In genomic region chr9:94298949-94299599, GRCh38 we compare ENCODE assay signal across 21 cellular contexts. TPM values are rescaled to one million over a fixed set of nuclear protein-coding genes. Genes with fewer than 3 reads are reported as not detected.
DNase-seq lines count a peak whose midpoint lies in the region; ATAC-seq and TF ChIP-seq lines count a peak whose summit lies in the region.
"Had no signal": no experiment of that assay in that cellular context is flagged by ENCODE, and none has a peak within 500 bp of the region (broad histone marks: within the 10 kb centered on the region; RNA-seq: fewer than 3 reads in every experiment).

No MANE protein-coding gene starts in this region.

- no peak overlapping the region for H3K4me3 ChIP-seq in sigmoid colon
- H3K4me3 ChIP-seq in right atrium auricular region, result no peak overlapping the region
- H3K4me3 ChIP-seq: A549, GM23338 had no signal

- H3K9me3 ChIP-seq in sigmoid colon, result no peaks in the 10 kb centered on the region
- no peaks in the 10 kb centered on the region for H3K9me3 ChIP-seq in right atrium auricular region
- H3K9me3 ChIP-seq: A549 had no signal

- whole genome bisulfite sequencing in sigmoid colon, 2 donors, result 77 to 91% methylated on average over 9 of the region's 9 CpGs

- no peak for TF ChIP-seq POLR2A in sigmoid colon (IDR thresholded peaks at IDR 0.05)

- H3K27me3 ChIP-seq in sigmoid colon (no peaks in the 10 kb centered on the region), right atrium auricular region (no peaks in the 10 kb centered on the region)

- H3K27ac ChIP-seq in angular gyrus (ENCODE audit: low read depth, low read length) (peak overlapping the region; percentile 67), sigmoid colon (peak overlapping the region in 3 of 4 donors; percentile 71 to 82 (median 73)), right atrium auricular region (no peak overlapping the region)
- H3K27ac ChIP-seq: A549, C4-2B, HL-60, RWPE1 had no signal

- TF ChIP-seq EP300 in sigmoid colon (IDR thresholded peaks at IDR 0.05), result peak in 1 of 4 donors; percentile 11

- H3K4me1 ChIP-seq in sigmoid colon (peaks cover 0 to 29% (median 20%) of the 10 kb centered on the region in 4 donors), right atrium auricular region (no peaks in the 10 kb centered on the region)

- H3K36me3 ChIP-seq in sigmoid colon (peaks cover 0 to 5% (median 0%) of the 10 kb centered on the region in 4 donors), right atrium auricular region (peaks cover 6% of the 10 kb centered on the region)

- intact Hi-C loops in sigmoid colon (cut with DNase I), result loop anchor here (5.0 kb wide), 1 partner anchor 37 kb away; no protein-coding TSS in a partner anchor

- peak; percentile 41 for DNase-seq in EH (ENCODE audit: low read depth)
- DNase-seq in iris pigment epithelial cell (ENCODE audit: low read depth), result peak; percentile 26
- DNase-seq in sigmoid colon, result peak; percentile 84
- DNase-seq in right atrium auricular region (ENCODE audit: low spot score), result no peak
- no peak for DNase-seq in stimulated activated CD4-positive, alpha-beta T cell treated with anti-CD3 and anti-CD28 coated beads, Interleukin-4, amount 100 ng/mL, for 4 hours
- DNase-seq: COR-L47, DMS153, NCI-H1048, NCI-H1436 treated with DMSO at 0.1 percent for 48 hours, NCI-H2029 treated with DMSO at 0.1 percent for 48 hours, NCI-H446 treated with DMSO at 0.1 percent for 48 hours, PC-3 had no signal

- no peak for TF ChIP-seq CTCF in sigmoid colon (IDR thresholded peaks at IDR 0.05)
- TF ChIP-seq CTCF in right atrium auricular region (IDR thresholded peaks at IDR 0.05), result no peak

- ATAC-seq in HG03565 (IDR thresholded peaks at IDR 0.05; ENCODE audit: unreplicated experiment) (no peak), GM21737 (IDR thresholded peaks at IDR 0.05; ENCODE audit: unreplicated experiment) (no peak)
- ATAC-seq: GM23338, PC-3 had no signal

RNA-seq across cellular contexts. Expression of gene NUTM2F, which starts 29.4 kb away (rescaled TPM):
- total RNA-seq in sigmoid colon, result not detected
- polyA plus RNA-seq in sigmoid colon, result not detected
- not detected for total RNA-seq in right atrium auricular region
- total RNA-seq: PC-3, SK-MEL-5 had no signal
- polyA plus RNA-seq: A549 had no signal

RNA-seq across cellular contexts. Expression of gene ZNF169, which starts 40.0 kb away (rescaled TPM):
- total RNA-seq in sigmoid colon, result 10 to 100 TPM in 3 of 4 donors, 1 to 10 TPM in 1; 9.6 to 24.6 (median 16.9) TPM
- polyA plus RNA-seq in sigmoid colon, result 1 to 10 TPM; 1.2 to 5.5 (median 1.8) TPM
- total RNA-seq in right atrium auricular region, result 1 to 10 TPM; 1.8 to 6.5 TPM

Comparison
In these comparisons a context has a peak if more than half of its experiments do, and no peak if none do; other contexts are left out.
1. DNase-seq: peak in EH (single experiment), iris pigment epithelial cell (single experiment) and sigmoid colon (single experiment); none in right atrium auricular region (single experiment) and stimulated activated CD4-positive, alpha-beta T cell treated with anti-CD3 and anti-CD28 coated beads, Interleukin-4, amount 100 ng/mL, for 4 hours (0 of 2).
2. H3K27ac ChIP-seq: peak in angular gyrus (single experiment) and sigmoid colon (3 of 4); none in right atrium auricular region (0 of 2).